ENCODE assay signal across 17 cellular contexts in the genomic region with DNA sequence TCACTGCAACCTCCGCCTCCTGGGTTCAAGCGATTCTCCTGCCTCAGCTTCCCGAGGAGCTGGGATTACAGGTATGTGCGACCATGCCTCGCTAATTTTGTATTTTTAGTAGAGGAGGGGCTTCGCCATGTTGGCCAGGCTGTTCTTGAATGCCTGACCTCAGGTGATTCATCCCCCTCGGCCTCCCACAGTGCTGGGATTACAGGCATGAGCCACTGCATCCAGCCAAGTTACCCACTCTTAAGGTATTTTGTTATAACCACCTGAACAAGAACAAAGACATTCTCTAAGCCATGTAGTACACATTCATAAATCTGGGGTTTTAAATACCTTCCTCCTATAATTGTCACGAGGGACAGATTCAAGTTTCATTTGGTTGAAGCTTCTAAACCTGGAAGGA. TPM values are rescaled to one million over a fixed set of nuclear protein-coding genes. Genes with fewer than 3 reads are reported as not detected.
DNase-seq lines count a peak whose midpoint lies in the region; ATAC-seq, FAIRE-seq and TF ChIP-seq lines count a peak whose summit lies in the region.
"Had no signal": no experiment of that assay in that cellular context is flagged by ENCODE, and none has a peak within 500 bp of the region (broad histone marks: within the 10 kb centered on the region; RNA-seq: fewer than 3 reads in every experiment).

No MANE protein-coding gene starts in this region.

- H3K4me3 ChIP-seq in PC-3 (ENCODE audit: low read length): no peak overlapping the region
- no peak overlapping the region for H3K4me3 ChIP-seq in ascending aorta
- H3K4me3 ChIP-seq: HAP-1, K562 had no signal

- CTCF ChIA-PET in PC-3 (lab: Charles Lee): no interaction called here

- H3K27me3 ChIP-seq in PC-3 (ENCODE audit: low read length) (no peaks in the 10 kb centered on the region), ascending aorta (no peaks in the 10 kb centered on the region)

- TF ChIP-seq CTCF in PC-3 (conservative IDR thresholded peaks at IDR 0.05; ENCODE audit: low read depth, low read length) (no peak), ascending aorta (IDR thresholded peaks at IDR 0.05) (no peak)

- H3K79me2 ChIP-seq in PC-3 (ENCODE audit: low read length): no peaks in the 10 kb centered on the region

- FAIRE-seq in GM12891 (lab: Jason Lieb, UNC): peak; percentile 40
- FAIRE-seq: K562 had no signal

- no peak overlapping the region for H3K9ac ChIP-seq in PC-3 (ENCODE audit: low read length)

- H4K20me1 ChIP-seq in PC-3 (ENCODE audit: low read length): no peaks in the 10 kb centered on the region

- H3K4me1 ChIP-seq in PC-3 (ENCODE audit: insufficient read depth, low read length): peaks cover 22% of the 10 kb centered on the region
- H3K4me1 ChIP-seq in ascending aorta: no peaks in the 10 kb centered on the region

- TF ChIP-seq POLR2A in GM12891 (IDR thresholded peaks at IDR 0.05; ENCODE audit: low read depth, low read length): no peak

- POLR2A ChIA-PET in PC-3 (lab: Charles Lee; ENCODE audit: unreplicated experiment): no interaction called here

- intact Hi-C loops in PC-3 (cut with micrococcal nuclease) (no loop called here), posterior vena cava (cut with DNase I) (loop anchor here in 1 of 2 donors (10.0 kb wide), 1 partner anchor 288 kb away; no protein-coding TSS in a partner anchor), ascending aorta (cut with DNase I) (no loop called here)

- H3K36me3 ChIP-seq in PC-3 (ENCODE audit: low read depth, low read length): no peaks in the 10 kb centered on the region
- no peaks in the 10 kb centered on the region for H3K36me3 ChIP-seq in ascending aorta
- H3K36me3 ChIP-seq: HAP-1 had no signal

- ATAC-seq in PC-3: no peak
- peak; percentile 27 for ATAC-seq in esophagus mucosa
- ATAC-seq: K562, Panc1, Right ventricle myocardium inferior had no signal

- no peak overlapping the region for H2AFZ ChIP-seq in PC-3 (ENCODE audit: low read length)

- H3F3A ChIP-seq in PC-3 (ENCODE audit: low read length, unreplicated experiment): no peaks in the 10 kb centered on the region

- H3K27ac ChIP-seq in PC-3 (ENCODE audit: low read length) (peak overlapping the region; percentile 31), ascending aorta (no peak overlapping the region)

- DNase-seq in GM12891 (ENCODE audit: insufficient read length, low spot score) (no peak), PC-3 (peak; percentile 48), posterior vena cava (ENCODE audit: low spot score) (peak; percentile 11), T-helper 1 cell (no peak), D341Med (ENCODE audit: low spot score) (no peak), ascending aorta (ENCODE audit: low spot score in 2 of 2) (no peak)
- DNase-seq: EL, NCI-H1092 treated with DMSO at 0.1 percent for 48 hours, NCI-H2081 treated with DMSO at 0.1 percent for 48 hours, NCI-H2227 treated with DMSO at 0.1 percent for 48 hours, NCI-H524 treated with DMSO at 0.1 percent for 48 hours had no signal

- H3K9me3 ChIP-seq in PC-3 (ENCODE audit: low read length): no peaks in the 10 kb centered on the region
- H3K9me3 ChIP-seq in ascending aorta: no peaks in the 10 kb centered on the region
- H3K9me3 ChIP-seq: HAP-1 had no signal

- no peaks in the 10 kb centered on the region for H3K9me2 ChIP-seq in PC-3 (replicated peaks; ENCODE audit: low read length)

- H3K4me2 ChIP-seq in PC-3 (ENCODE audit: low read length): 0 out of 2 replicates have a peak overlapping the region, but pooled peaks have one; percentile 31

- BruUV-seq in PC-3 (replicated peaks; lab: Mats Ljungman, UMichigan): no TSS peak

TF ChIP-seq in GM12891, 5 proteins besides CTCF, POLR2A, EP300 and RAD21:
- TF ChIP-seq PAX5 (IDR thresholded peaks at IDR 0.05; ENCODE audit: insufficient read depth, low read length, severe bottlenecking) (no peak), SPI1 (IDR thresholded peaks at IDR 0.05; ENCODE audit: low read depth, low read length) (no peak), TAF1 (IDR thresholded peaks at IDR 0.05; ENCODE audit: low read depth, low read length) (no peak)
TF ChIP-seq in GM12891: peak in this region for 0.

RNA-seq across cellular contexts. Expression of a gene that starts 12.3 kb away (rescaled TPM):
- polyA plus RNA-seq in GM12891 (2012; ENCODE audit: low read depth, missing spikeins): 7.9 TPM
- total RNA-seq in PC-3 (2014; rRNA removed) (10.1 and 18.6 TPM in 2 replicates), esophagus mucosa (11.1 TPM), posterior vena cava (10 to 100 TPM; 14.3 to 16.9 TPM), ascending aorta (33.0 TPM)

RNA-seq across cellular contexts. Expression of a gene that starts 18.4 kb away (rescaled TPM):
- 1.0 TPM for polyA plus RNA-seq in GM12891 (2012; ENCODE audit: low read depth, missing spikeins)
- total RNA-seq in PC-3 (2014; rRNA removed) (0.35 and 0.91 TPM in 2 replicates), esophagus mucosa (4.6 TPM), posterior vena cava (1 to 10 TPM in 1 of 2 donors, under 1 TPM in 1; 0.86 to 1.6 TPM), ascending aorta (4.4 TPM)
- polyA plus RNA-seq: CD14-positive monocyte had no signal

RNA-seq across cellular contexts. Expression of a gene that starts 43.5 kb away (rescaled TPM):
- polyA plus RNA-seq in GM12891 (2012; ENCODE audit: low read depth, missing spikeins): 43.8 TPM
- 27.3 and 32.1 TPM in 2 replicates for total RNA-seq in PC-3 (2014; rRNA removed)
- 33.5 TPM for total RNA-seq in esophagus mucosa
- total RNA-seq in posterior vena cava: 10 to 100 TPM; 45.3 to 54.4 TPM
- 8.3 TPM for total RNA-seq in ascending aorta

RNA-seq across cellular contexts. Expression of a gene that starts 59.1 kb away (rescaled TPM):
- 0.15 TPM for polyA plus RNA-seq in GM12891 (2012; ENCODE audit: low read depth, missing spikeins)
- total RNA-seq in PC-3 (2014; rRNA removed): 0.29 TPM in 1 of 2 replicates, not detected in the other
- total RNA-seq in esophagus mucosa: not detected
- total RNA-seq in posterior vena cava: not detected
- total RNA-seq in ascending aorta: not detected
- polyA plus RNA-seq: CD14-positive monocyte had no signal

Comparison
In these comparisons a context has a peak if more than half of its experiments do, and no peak if none do; other contexts are left out.
1. DNase-seq: peak in PC-3 (single experiment) and posterior vena cava (single experiment); none in GM12891 (single experiment), T-helper 1 cell (0 of 5), D341Med (single experiment) and ascending aorta (0 of 2).